8 cellular contexts compared by ENCODE assay signal in the genomic region with DNA sequence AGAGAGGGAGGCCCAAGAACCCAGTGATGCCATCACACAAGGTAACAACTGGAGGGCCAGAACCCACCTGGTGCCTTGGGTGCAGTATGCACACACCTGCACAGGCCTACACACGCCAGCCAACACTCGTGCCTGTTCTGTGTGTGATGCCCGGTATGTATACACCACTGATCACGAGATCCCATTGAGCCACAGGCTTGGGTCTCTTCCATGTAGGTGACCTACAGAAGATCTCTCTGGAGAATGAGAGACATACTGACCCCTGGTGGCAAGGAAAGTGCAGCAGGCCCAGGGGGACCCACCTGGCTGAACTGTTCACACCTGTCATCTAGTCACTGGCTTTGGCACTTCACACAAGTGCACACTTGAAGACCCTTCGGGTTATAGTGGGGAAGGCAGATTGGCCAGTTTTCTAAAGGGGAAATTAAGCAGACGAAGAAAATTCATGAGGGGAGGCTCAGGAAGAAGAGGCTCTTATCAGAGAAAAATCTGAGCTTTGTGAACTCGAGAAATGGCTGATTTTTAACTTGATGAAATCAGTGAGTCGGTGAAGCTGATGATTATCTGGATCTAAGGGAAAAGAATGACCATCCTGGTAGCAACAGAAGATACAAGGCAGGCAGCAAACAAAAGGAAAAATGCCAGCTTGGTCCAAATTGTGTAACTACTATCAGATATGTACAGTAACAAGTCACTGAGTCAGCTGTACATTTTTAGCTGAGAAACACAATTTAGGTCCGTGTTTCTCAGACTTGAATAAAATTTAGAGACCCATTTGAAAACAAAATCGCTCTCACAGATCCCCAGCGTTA.
A peak's percentile ranks its signal among the peaks of the same experiment; 100 is the strongest.
DNase-seq lines count a peak whose midpoint lies in the region; ATAC-seq, FAIRE-seq and TF ChIP-seq lines count a peak whose summit lies in the region.

No MANE protein-coding gene starts in this region.

- H2AK5ac ChIP-seq in H1 (ENCODE audit: low read depth, low read length): no peak overlapping the region

- no peak overlapping the region for H3K4me3 ChIP-seq in H1 (ENCODE audit: extremely low read depth in 1 of 4, insufficient read depth in 2 of 4, low read depth in 3 of 4, low read length in 4 of 4)
- no peak overlapping the region for H3K4me3 ChIP-seq in neural progenitor cell

- H3K9me3 Mint-ChIP-seq in activated CD4-positive, alpha-beta T cell treated with anti-CD3 and anti-CD28 coated beads, Interleukin-2, amount 10 ng/mL, durations not matched to agents 7 days and 5 days: no peaks in the 10 kb centered on the region
- no peaks in the 10 kb centered on the region for H3K9me3 Mint-ChIP-seq in neural progenitor cell

- peak; percentile 7 for DNase-seq in COLO829 (ENCODE audit: low spot score)
- peak; percentile 49 for DNase-seq in NCI-H1436 (lab: John Stamatoyannopoulos, UW)
- peak; percentile 42 for DNase-seq in activated CD4-positive, alpha-beta T cell treated with anti-CD3 and anti-CD28 coated beads, Interleukin-2, amount 10 ng/mL, durations not matched to agents 7 days and 5 days
- DNase-seq in H1 (ENCODE audit: low read depth in 1 of 2, low spot score in 2 of 2): peak in 1 of 2 experiments; percentile 81
- peak; percentile 47 for DNase-seq in neural progenitor cell (ENCODE audit: low spot score)
- no peak for DNase-seq in HPDE6-E6E7 (ENCODE audit: extremely low spot score)
- no peak for DNase-seq in SW 1271 (lab: John Stamatoyannopoulos, UW)

- no peak overlapping the region for H4K5ac ChIP-seq in H1 (ENCODE audit: insufficient read length, low read depth, low read length)

- H2BK5ac ChIP-seq in H1 (ENCODE audit: low read depth, low read length): no peak overlapping the region

- H4K8ac ChIP-seq in H1 (ENCODE audit: extremely low read depth, insufficient read depth, low read length): no peak overlapping the region

- no peak overlapping the region for H3K4ac ChIP-seq in H1 (replicated peaks; ENCODE audit: insufficient read length, low read depth, low read length)

- H3K23ac ChIP-seq in H1 (ENCODE audit: insufficient read length): no peak overlapping the region

- no peak overlapping the region for H3K4me3 Mint-ChIP-seq in activated CD4-positive, alpha-beta T cell treated with anti-CD3 and anti-CD28 coated beads, Interleukin-2, amount 10 ng/mL, durations not matched to agents 7 days and 5 days
- H3K4me3 Mint-ChIP-seq in neural progenitor cell: no peak overlapping the region

- no peak overlapping the region for H3K18ac ChIP-seq in H1 (ENCODE audit: extremely low read depth, low read length)

- peaks cover 2 to 8% (median 4%) of the 10 kb centered on the region in 4 experiments; a peak in 5 of 7 replicates for H3K4me1 ChIP-seq in H1 (replicated peaks in 1 of 4; ENCODE audit: control insufficient read depth in 3 of 4, insufficient read depth in 4 of 4, low read length in 3 of 4)
- peaks cover 7% of the 10 kb centered on the region for H3K4me1 ChIP-seq in neural progenitor cell

- no peak overlapping the region for H3K14ac ChIP-seq in H1 (ENCODE audit: insufficient read length)

- H3K79me2 ChIP-seq in H1 (ENCODE audit: control insufficient read depth in 1 of 2, insufficient read depth in 2 of 2, low read length in 2 of 2) (no peaks in the 10 kb centered on the region), neural progenitor cell (ENCODE audit: low read depth) (no peaks in the 10 kb centered on the region)

- TF ChIP-seq EP300 in H1 (IDR thresholded peaks at IDR 0.05; ENCODE audit: borderline replicate concordance in 1 of 2, low read depth in 2 of 2, low read length in 2 of 2): no peak

- no peak for FAIRE-seq in H1 (lab: Jason Lieb, UNC)

- POLR2A ChIA-PET in activated CD4-positive, alpha-beta T cell treated with anti-CD3 and anti-CD28 coated beads, Interleukin-2, amount 10 ng/mL, durations not matched to agents 7 days and 5 days (lab: Charles Lee): no interaction called here
- POLR2A ChIA-PET in H1 (lab: Charles Lee; ENCODE audit: partially characterized antibody): no interaction called here

- TF ChIP-seq POLR2A in H1 (IDR thresholded peaks at IDR 0.05; ENCODE audit: control extremely low read depth in 1 of 2, low read depth in 2 of 2, low read length in 2 of 2): no peak

- H3K56ac ChIP-seq in H1 (replicated peaks; ENCODE audit: insufficient read length, low read depth, low read length): no peak overlapping the region

- no peaks in the 10 kb centered on the region for H3K79me1 ChIP-seq in H1 (ENCODE audit: low read depth, low read length)

- no peak overlapping the region for H3K27ac Mint-ChIP-seq in activated CD4-positive, alpha-beta T cell treated with anti-CD3 and anti-CD28 coated beads, Interleukin-2, amount 10 ng/mL, durations not matched to agents 7 days and 5 days
- H3K27ac Mint-ChIP-seq in neural progenitor cell: no peak overlapping the region

- no peak overlapping the region for H3K9ac ChIP-seq in H1 (replicated peaks in 1 of 4; ENCODE audit: extremely low read depth in 1 of 4, low read depth in 3 of 4, low read length in 3 of 4)
- H3K9ac ChIP-seq in neural progenitor cell: no peak overlapping the region

- no peaks in the 10 kb centered on the region for H3F3A ChIP-seq in neural progenitor cell (ENCODE audit: low read depth)

- no peaks in the 10 kb centered on the region for H3K4me1 Mint-ChIP-seq in activated CD4-positive, alpha-beta T cell treated with anti-CD3 and anti-CD28 coated beads, Interleukin-2, amount 10 ng/mL, durations not matched to agents 7 days and 5 days
- H3K4me1 Mint-ChIP-seq in neural progenitor cell: no peaks in the 10 kb centered on the region

- no peak overlapping the region for H2BK20ac ChIP-seq in H1 (ENCODE audit: low read length)

- no peak overlapping the region for H3K4me2 ChIP-seq in H1 (ENCODE audit: insufficient read depth in 1 of 2, low read depth in 2 of 2, low read length in 2 of 2)
- H3K4me2 ChIP-seq in neural progenitor cell: no peak overlapping the region

- H3K9me3 ChIP-seq in H1 (ENCODE audit: insufficient read depth in 2 of 2, low read depth in 1 of 2, low read length in 1 of 2) (no peaks in the 10 kb centered on the region), neural progenitor cell (ENCODE audit: low read depth) (no peaks in the 10 kb centered on the region)

- H3K36me3 ChIP-seq in H1 (ENCODE audit: control insufficient read depth in 2 of 4, insufficient read depth in 4 of 4, low read length in 3 of 4): peaks cover 2 to 7% (median 4%) of the 10 kb centered on the region in 4 experiments; a peak in 6 of 8 replicates
- H3K36me3 ChIP-seq in neural progenitor cell: no peaks in the 10 kb centered on the region

- CTCF ChIA-PET in activated CD4-positive, alpha-beta T cell treated with anti-CD3 and anti-CD28 coated beads, Interleukin-2, amount 10 ng/mL, durations not matched to agents 7 days and 5 days (lab: Charles Lee): interaction anchor here (1.5 kb wide), 1 partner anchor 172 kb away, joined by 8 read pairs; no protein-coding TSS in a partner anchor
- CTCF ChIA-PET in H1 (lab: Charles Lee; ENCODE audit: partially characterized antibody): interaction anchor here (0.6 to 8.3 kb wide), 47 partner anchors 9 to 285 kb away, joined by 3 to 106 read pairs (median 4); a partner anchor contains a TSS

- no peak overlapping the region for H2BK120ac ChIP-seq in H1 (replicated peaks; ENCODE audit: low read depth, low read length)

- H3K36me3 Mint-ChIP-seq in activated CD4-positive, alpha-beta T cell treated with anti-CD3 and anti-CD28 coated beads, Interleukin-2, amount 10 ng/mL, durations not matched to agents 7 days and 5 days (ENCODE audit: low read depth): no peaks in the 10 kb centered on the region
- H3K36me3 Mint-ChIP-seq in neural progenitor cell: no peaks in the 10 kb centered on the region

- peak; percentile 62 to 70 for TF ChIP-seq RAD21 in H1 (IDR thresholded peaks at IDR 0.05 in 1 of 2, conservative IDR thresholded peaks at IDR 0.05 in 1 of 2; ENCODE audit: low read depth in 2 of 2, low read length in 2 of 2)

- no peaks in the 10 kb centered on the region for H3K27me3 Mint-ChIP-seq in activated CD4-positive, alpha-beta T cell treated with anti-CD3 and anti-CD28 coated beads, Interleukin-2, amount 10 ng/mL, durations not matched to agents 7 days and 5 days
- H3K27me3 Mint-ChIP-seq in neural progenitor cell (ENCODE audit: insufficient read depth, low read depth): no peaks in the 10 kb centered on the region

- 87% methylated on average over 11 of the region's 11 CpGs; no CpG with 5 or more reads in 1 of the 2 experiments for WGBS in H1 (ENCODE audit: extremely low coverage in 1 of 2, insufficient coverage in 1 of 2, insufficient read length in 1 of 2, insufficient replicate concordance in 2 of 2, low coverage in 1 of 2, low lambda C conversion rate in 2 of 2, missing lambda C conversion rate in 1 of 2), 2 experiments

- TF ChIP-seq CTCF in H1 (IDR thresholded peaks at IDR 0.05; ENCODE audit: control extremely low read depth in 1 of 3, insufficient read depth in 1 of 3, low read depth in 1 of 3, low read length in 3 of 3) (peak; percentile 74 to 90 (median 83)), neural progenitor cell (IDR thresholded peaks at IDR 0.05) (peak; percentile 64)

- H4K91ac ChIP-seq in H1 (replicated peaks; ENCODE audit: insufficient read length, low read length): no peak overlapping the region

- H3K27ac ChIP-seq in H1 (ENCODE audit: low read depth, low read length) (no peak overlapping the region), neural progenitor cell (no peak overlapping the region)

- H2AFZ ChIP-seq in H1 (ENCODE audit: low read length) (no peak overlapping the region), neural progenitor cell (replicated peaks) (no peak overlapping the region)

- H2BK15ac ChIP-seq in H1 (ENCODE audit: low read length): no peak overlapping the region

- H3K23me2 ChIP-seq in H1 (ENCODE audit: low read depth, low read length): no peaks in the 10 kb centered on the region

- no peaks in the 10 kb centered on the region for H4K20me1 ChIP-seq in H1 (replicated peaks in 1 of 2; ENCODE audit: control insufficient read depth in 1 of 2, insufficient read depth in 2 of 2, low read length in 2 of 2)
- no peaks in the 10 kb centered on the region for H4K20me1 ChIP-seq in neural progenitor cell (ENCODE audit: low read depth)

- no peak overlapping the region for H2BK12ac ChIP-seq in H1 (ENCODE audit: low read depth, low read length)

- H3K27me3 ChIP-seq in H1 (replicated peaks in 1 of 4; ENCODE audit: control insufficient read depth in 3 of 4, extremely low read depth in 1 of 4, insufficient read depth in 3 of 4, low read length in 3 of 4) (no peaks in the 10 kb centered on the region), neural progenitor cell (no peaks in the 10 kb centered on the region)

- peak; percentile 60 for ATAC-seq in GM21367 (IDR thresholded peaks at IDR 0.05; ENCODE audit: unreplicated experiment)

TF ChIP-seq in H1, 55 proteins besides CTCF, POLR2A, EP300 and RAD21:
- TF ChIP-seq HDAC6 (IDR thresholded peaks at IDR 0.05; ENCODE audit: low read depth, low read length) (no peak), YY1 (IDR thresholded peaks at IDR 0.05; ENCODE audit: low read depth, low read length) (no peak), BACH1 (IDR thresholded peaks at IDR 0.05; ENCODE audit: low read length) (peak; percentile 77), SIRT6 (IDR thresholded peaks at IDR 0.05; ENCODE audit: low read length) (no peak), POLR2AphosphoS5 (IDR thresholded peaks at IDR 0.05; ENCODE audit: low read depth, low read length) (no peak)

Comparison
In these comparisons a context has a peak if more than half of its experiments do, and no peak if none do; other contexts are left out.
1. DNase-seq: peak in COLO829 (single experiment), NCI-H1436 (single experiment), activated CD4-positive, alpha-beta T cell treated with anti-CD3 and anti-CD28 coated beads, Interleukin-2, amount 10 ng/mL, durations not matched to agents 7 days and 5 days (single experiment) and neural progenitor cell (single experiment); none in HPDE6-E6E7 (single experiment) and SW 1271 (0 of 2).